5 cellular contexts compared by ENCODE assay signal in the genomic region with DNA sequence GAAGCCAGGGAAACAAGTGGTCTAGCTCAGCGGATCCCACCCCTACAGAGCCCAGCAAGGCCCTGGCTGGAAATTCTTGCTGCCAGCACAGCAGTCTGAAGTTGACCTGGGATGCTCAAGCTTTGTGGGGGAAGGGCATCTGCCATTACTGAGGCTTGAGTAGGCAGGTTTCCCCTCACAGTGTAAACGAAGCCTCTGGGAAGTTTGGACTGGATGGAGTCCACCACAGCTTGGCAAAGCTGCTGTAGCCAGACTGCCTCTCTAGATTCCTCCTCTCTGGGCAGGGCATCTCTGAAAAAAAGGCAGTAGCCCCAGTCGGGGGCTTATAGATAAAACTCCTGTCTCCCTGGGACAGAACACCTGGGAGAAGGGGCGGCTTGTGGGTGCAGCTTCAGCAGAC.
DNase-seq lines count a peak whose midpoint lies in the region; ATAC-seq and TF ChIP-seq lines count a peak whose summit lies in the region.
"Not testable (repeated sequence)": the region's sequence is repeated elsewhere in the genome, so short reads cannot be mapped to it uniquely, and the experiment has no call there.

No MANE protein-coding gene starts in this region.

- H3K4me1 ChIP-seq in right lobe of liver: peaks cover 0 to 37% (median 0%) of the 10 kb centered on the region in 4 donors
- H3K4me1 ChIP-seq in thyroid gland: not testable (repeated sequence)

- not testable (repeated sequence) for H3K36me3 ChIP-seq in right lobe of liver, thyroid gland

- DNase-seq in astrocyte of the hippocampus (ENCODE audit: low read depth, low spot score) (peak; percentile 14), left kidney (ENCODE audit: low read depth, low spot score) (peak; percentile 25), left lobe of liver (ENCODE audit: low spot score) (peak; percentile 54), right lobe of liver (peak; percentile 37 to 67 (median 63)), thyroid gland (peak; percentile 41 to 42)

- intact Hi-C loops in right lobe of liver (cut with DNase I); thyroid gland (cut with DNase I): not testable (repeated sequence)

- not testable (repeated sequence) for TF ChIP-seq CTCF in right lobe of liver (IDR thresholded peaks at IDR 0.05); thyroid gland (IDR thresholded peaks at IDR 0.05)

- not testable (repeated sequence) for H3K27me3 ChIP-seq in right lobe of liver, thyroid gland

- ATAC-seq in left lobe of liver: peak; percentile 74
- peak in 3 of 4 donors; percentile 66 to 82 (median 78) for ATAC-seq in right lobe of liver

- WGBS in right lobe of liver (ENCODE audit: insufficient coverage, low coverage, low lambda C conversion rate, missing lambda C conversion rate): 60% methylated on average over 1 of the region's 4 CpGs
- 37 to 50% methylated on average over 2 to 3 of the region's 4 CpGs for WGBS in thyroid gland, 2 donors

- TF ChIP-seq POLR2A in right lobe of liver (IDR thresholded peaks at IDR 0.05); thyroid gland (IDR thresholded peaks at IDR 0.05): not testable (repeated sequence)

- H3K9me3 ChIP-seq in right lobe of liver, thyroid gland: not testable (repeated sequence)

- not testable (repeated sequence) for H3K4me3 ChIP-seq in right lobe of liver; thyroid gland (replicated peaks in 1 of 3)

- peak overlapping the region in 1 of 3 donors; percentile 40 for H3K27ac ChIP-seq in right lobe of liver
- not testable (repeated sequence) for H3K27ac ChIP-seq in thyroid gland
